ENCODE assay signal across 9 cellular contexts in the genomic region with DNA sequence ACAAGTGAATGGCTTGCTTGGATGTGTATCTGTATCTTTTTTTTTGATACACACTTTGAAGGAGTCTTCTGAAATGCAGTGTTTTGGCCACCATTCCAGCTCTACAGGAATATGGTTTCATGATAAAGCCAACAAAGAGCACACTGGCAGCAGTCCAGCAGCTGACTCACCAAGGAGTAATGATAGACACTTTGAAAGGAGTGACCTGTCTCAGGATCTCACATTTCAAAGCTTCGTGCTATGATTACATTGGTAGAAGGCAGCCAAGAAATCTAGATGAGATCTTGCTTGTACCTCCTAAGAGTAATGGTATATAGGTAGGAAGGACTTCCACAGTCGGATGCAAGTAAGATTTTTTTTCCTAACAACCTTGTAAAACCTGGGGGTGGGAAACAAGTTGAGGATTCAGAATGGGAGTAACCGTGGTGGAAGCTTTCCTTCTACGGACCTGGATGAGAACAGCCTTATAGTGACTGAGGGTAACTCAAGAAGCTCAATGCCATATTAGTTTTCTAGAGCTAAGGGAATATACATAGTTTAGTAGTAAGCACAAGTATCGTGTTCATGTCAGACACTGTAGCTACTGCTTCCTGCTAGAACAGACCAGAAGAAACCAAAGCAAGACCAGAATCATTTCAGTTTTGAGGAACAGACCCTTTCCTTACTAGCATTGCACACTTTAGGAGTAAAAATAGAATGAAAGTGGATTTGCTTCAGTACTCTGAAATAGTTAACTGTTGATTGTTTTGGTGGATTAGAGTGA. TPM values are rescaled to one million over a fixed set of nuclear protein-coding genes. Genes with fewer than 3 reads are reported as not detected.
DNase-seq lines count a peak whose midpoint lies in the region; ATAC-seq, FAIRE-seq and TF ChIP-seq lines count a peak whose summit lies in the region.
"Had no signal": no experiment of that assay in that cellular context is flagged by ENCODE, and none has a peak within 500 bp of the region (broad histone marks: within the 10 kb centered on the region; RNA-seq: fewer than 3 reads in every experiment).

No MANE protein-coding gene starts in this region.

- in situ Hi-C loops in transverse colon (cut with MboI; ENCODE audit: low pct_ligation_motif_present in 1 of 4, low pct_unique_long_range_greater_than_20kb in 1 of 4, low sequenced_read_pairs in 3 of 4) = no loop called here

- RAD21 ChIA-PET in HCT116 (lab: Charles Lee; ENCODE audit: low non-redundant PET in 1 of 2, low total read pairs in 2 of 2, uncharacterized antibody in 2 of 2, unreplicated experiment in 2 of 2) = interaction anchor here in 1 of 2 experiments (0.8 kb wide), 1 partner anchor 62 kb away, joined by 3 read pairs; no protein-coding TSS in a partner anchor

- TF ChIP-seq EP300 in transverse colon (IDR thresholded peaks at IDR 0.05; ENCODE audit: low read depth) = no peak

- H3K36me3 ChIP-seq in HCT116 (ENCODE audit: control insufficient read depth in 1 of 2, insufficient read depth in 2 of 2, low read length in 2 of 2) = no peaks in the 10 kb centered on the region
- H3K36me3 ChIP-seq in right lobe of liver = no peaks in the 10 kb centered on the region
- H3K36me3 ChIP-seq in transverse colon = no peaks in the 10 kb centered on the region
- no peaks in the 10 kb centered on the region for H3K36me3 ChIP-seq in kidney (ENCODE audit: control insufficient read depth in 1 of 2, insufficient read depth in 2 of 2, low read length in 2 of 2)

- H3K27me3 ChIP-seq in HCT116 (ENCODE audit: insufficient read depth, low read length) (no peaks in the 10 kb centered on the region), right lobe of liver (no peaks in the 10 kb centered on the region), transverse colon (no peaks in the 10 kb centered on the region)

- TF ChIP-seq CTCF in HCT116 (IDR thresholded peaks at IDR 0.05 in 2 of 3, conservative IDR thresholded peaks at IDR 0.05 in 1 of 3; ENCODE audit: borderline replicate concordance in 1 of 3, insufficient read depth in 1 of 3, low read depth in 2 of 3, low read length in 2 of 3) = no peak
- TF ChIP-seq CTCF in right lobe of liver (IDR thresholded peaks at IDR 0.05) = no peak
- TF ChIP-seq CTCF in transverse colon (IDR thresholded peaks at IDR 0.05) = no peak
- no peak for TF ChIP-seq CTCF in kidney (IDR thresholded peaks at IDR 0.05; ENCODE audit: borderline replicate concordance, extremely low read depth, insufficient read depth)

- DNase-seq in AG20443 (ENCODE audit: low spot score) = peak; percentile 63
- peak; percentile 93 for DNase-seq in HCT116 (ENCODE audit: low read depth, low spot score)
- DNase-seq in NOMO-1 treated with dmso at 0.1 percent for 144 hours (lab: John Stamatoyannopoulos, UW; ENCODE audit: unreplicated experiment) = peak; percentile 34
- DNase-seq in cerebellum (ENCODE audit: low spot score) = peak; percentile 63
- peak; percentile 60 to 80 (median 61) for DNase-seq in right lobe of liver
- peak; percentile 86 for DNase-seq in transverse colon
- no peak for DNase-seq in kidney

- H3K27ac ChIP-seq in HCT116 (ENCODE audit: low read depth, low read length) (peak overlapping the region; percentile 52), right lobe of liver (no peak overlapping the region), transverse colon (peak overlapping the region; percentile 24 to 63 (median 32)), kidney (ENCODE audit: low read depth in 2 of 2, low read length in 2 of 2) (peak overlapping the region in 1 of 2 donors; percentile 17)

- H3K4me2 ChIP-seq in HCT116 (ENCODE audit: low read length) = peak overlapping the region; percentile 76

- peak overlapping the region; percentile 35 for H3K9ac ChIP-seq in HCT116 (ENCODE audit: low read length)
- no peak overlapping the region for H3K9ac ChIP-seq in kidney (ENCODE audit: low read length in 2 of 2)

- H2AFZ ChIP-seq in HCT116 (ENCODE audit: low read depth, low read length, poor library complexity, severe bottlenecking) = no peak overlapping the region

- 66% methylated on average over 5 of the region's 5 CpGs for WGBS in right lobe of liver (ENCODE audit: insufficient coverage, low coverage, low lambda C conversion rate, missing lambda C conversion rate)
- WGBS in transverse colon (ENCODE audit: low coverage in 1 of 2), 2 donors = 26 to 41% methylated on average over 3 to 5 of the region's 5 CpGs

- H3K79me2 ChIP-seq in HCT116 (ENCODE audit: insufficient read depth, low read length) = peaks cover 33% of the 10 kb centered on the region

- peak overlapping the region in 1 of 2 experiments; percentile 31; a peak in 3 of 4 replicates for H3K4me3 ChIP-seq in HCT116 (replicated peaks in 1 of 2; ENCODE audit: low read depth in 1 of 2, low read length in 2 of 2)
- H3K4me3 ChIP-seq in right lobe of liver = no peak overlapping the region
- H3K4me3 ChIP-seq in transverse colon = no peak overlapping the region
- H3K4me3 ChIP-seq in kidney (ENCODE audit: low read length in 2 of 2) = no peak overlapping the region

- H3K9me2 ChIP-seq in HCT116 (ENCODE audit: insufficient read depth) = no peaks in the 10 kb centered on the region

- H3K9me3 ChIP-seq in HCT116 (ENCODE audit: control insufficient read depth in 1 of 2, insufficient read depth in 1 of 2, low read depth in 1 of 2, low read length in 2 of 2) = no peaks in the 10 kb centered on the region
- no peaks in the 10 kb centered on the region for H3K9me3 ChIP-seq in right lobe of liver
- no peaks in the 10 kb centered on the region for H3K9me3 ChIP-seq in transverse colon
- H3K9me3 ChIP-seq in kidney (ENCODE audit: control insufficient read depth in 1 of 2, low read length in 2 of 2) = no peaks in the 10 kb centered on the region

- no peak for TF ChIP-seq POLR2A in HCT116 (IDR thresholded peaks at IDR 0.05; ENCODE audit: borderline replicate concordance, extremely low read depth, insufficient read depth, insufficient read length)
- no peak for TF ChIP-seq POLR2A in right lobe of liver (IDR thresholded peaks at IDR 0.05)
- no peak for TF ChIP-seq POLR2A in transverse colon (IDR thresholded peaks at IDR 0.05)

- POLR2A ChIA-PET in HCT116 (lab: Charles Lee) = interaction anchor here (0.7 to 1.0 kb wide), 2 partner anchors 10 to 97 kb away, joined by 3 to 4 read pairs; no protein-coding TSS in a partner anchor

- BruUV-seq in HCT116 (replicated peaks; lab: Mats Ljungman, UMichigan) = no TSS peak

- H4K20me1 ChIP-seq in HCT116 (ENCODE audit: insufficient read depth) = no peaks in the 10 kb centered on the region; the same call in 1 of the 2 replicates

- H3K4me1 ChIP-seq in HCT116 (ENCODE audit: control insufficient read depth in 1 of 2, insufficient read depth in 2 of 2, low read length in 2 of 2) (peaks cover 34 to 52% of the 10 kb centered on the region in 2 experiments), right lobe of liver (peaks cover 0 to 35% (median 4%) of the 10 kb centered on the region in 4 donors), transverse colon (peaks cover 15 to 61% (median 34%) of the 10 kb centered on the region in 4 donors), kidney (ENCODE audit: control insufficient read depth in 1 of 2, insufficient read depth in 1 of 2, low read depth in 1 of 2, low read length in 2 of 2) (peaks cover 18 to 19% of the 10 kb centered on the region in 2 donors)

- intact Hi-C loops in HCT116 (cut with micrococcal nuclease) (no loop called here), right lobe of liver (cut with DNase I) (no loop called here), transverse colon (cut with DNase I; ENCODE audit: low total_unique reads) (no loop called here), kidney (cut with DNase I) (no loop called here)

- TF ChIP-seq RAD21 in HCT116 (IDR thresholded peaks at IDR 0.05; ENCODE audit: low read depth) = 0 out of 2 replicates have a peak, but pooled peaks have one; percentile 27

- FAIRE-seq in kidney (lab: Jason Lieb, UNC) = no peak
- FAIRE-seq: endometrium had no signal

- peak; percentile 97 for ATAC-seq in HCT116
- ATAC-seq in right lobe of liver = peak; percentile 62 to 87 (median 68)
- ATAC-seq in HG02970 (IDR thresholded peaks at IDR 0.05; ENCODE audit: low FRiP score, unreplicated experiment) = no peak

- CTCF ChIA-PET in HCT116 (lab: Charles Lee) = interaction anchor here (0.8 kb wide), 1 partner anchor 10 kb away, joined by 3 read pairs; no protein-coding TSS in a partner anchor

TF ChIP-seq in HCT116, 20 proteins besides CTCF, POLR2A, EP300 and RAD21 (continues in another document):
- TF ChIP-seq FOSL1 (IDR thresholded peaks at IDR 0.05; ENCODE audit: low read depth) = peak; percentile 95
- TF ChIP-seq CBX3 (IDR thresholded peaks at IDR 0.05; ENCODE audit: low read depth) = no peak; the same call in 1 of the 2 replicates
- peak; percentile 52 for TF ChIP-seq YY1 (IDR thresholded peaks at IDR 0.05; ENCODE audit: extremely low read depth, insufficient replicate concordance, low read depth, low read length)
- TF ChIP-seq SP1 (IDR thresholded peaks at IDR 0.05; ENCODE audit: low read depth) = peak; percentile 87
- no peak for TF ChIP-seq ZFX (IDR thresholded peaks at IDR 0.05)
- TF ChIP-seq REST (IDR thresholded peaks at IDR 0.05; ENCODE audit: low read depth) = no peak

RNA-seq across cellular contexts. Expression of gene MTMR3, which starts 25.0 kb away (rescaled TPM):
- 27.0 TPM for total RNA-seq in HCT116 (2021; ENCODE audit: unreplicated experiment)
- polyA plus RNA-seq in HCT116 (2012) = 20.6 TPM in 2 replicates
- total RNA-seq in cerebellum = 82.6 TPM
- 10 to 100 TPM; 14.5 to 19.2 (median 18.2) TPM for total RNA-seq in right lobe of liver
- total RNA-seq in transverse colon = 10 to 100 TPM; 52.5 to 92.7 (median 70.2) TPM
- 56.2 TPM for total RNA-seq in kidney
- 9.6 TPM for polyA plus RNA-seq in kidney (ENCODE audit: insufficient read depth, low read depth, low replicate concordance)

Comparison
In these comparisons a context has a peak if more than half of its experiments do, and no peak if none do; other contexts are left out.
1. H3K27ac ChIP-seq: peak in HCT116 (single experiment) and transverse colon (4 of 4); none in right lobe of liver (0 of 3).